ENCODE assay signal across 15 cellular contexts in genomic region chr2:205376071-205376470, GRCh38.
DNase-seq lines count a peak whose midpoint lies in the region; ATAC-seq and TF ChIP-seq lines count a peak whose summit lies in the region.
"Had no signal": no experiment of that assay in that cellular context is flagged by ENCODE, and none has a peak within 500 bp of the region (broad histone marks: within the 10 kb centered on the region; RNA-seq: fewer than 3 reads in every experiment).

No MANE protein-coding gene starts in this region.

- H3K36me3 ChIP-seq in vagina, result no peaks in the 10 kb centered on the region
- no peaks in the 10 kb centered on the region for H3K36me3 ChIP-seq in right lobe of liver

- DNase-seq in NCI-H82 treated with DMSO at 0.1 percent for 48 hours (lab: John Stamatoyannopoulos, UW; ENCODE audit: unreplicated experiment) (peak; percentile 91), fibroblast of gingiva (ENCODE audit: low read depth) (peak; percentile 73), iris pigment epithelial cell (ENCODE audit: low read depth) (peak; percentile 20), vagina (ENCODE audit: extremely low spot score in 2 of 2) (no peak), NCI-H446 treated with DMSO at 0.1 percent for 48 hours (lab: John Stamatoyannopoulos, UW) (no peak), right lobe of liver (no peak)
- DNase-seq: ACHN, AML-193, DMS79 treated with DMSO at 0.1 percent for 48 hours, KG1, NCI-H1694 treated with DMSO at 0.1 percent for 48 hours, NCI-H524, PC-9 had no signal

- no peak for TF ChIP-seq POLR2A in vagina (IDR thresholded peaks at IDR 0.05)
- no peak for TF ChIP-seq POLR2A in right lobe of liver (IDR thresholded peaks at IDR 0.05)

- ATAC-seq in HG03159 (IDR thresholded peaks at IDR 0.05; ENCODE audit: unreplicated experiment) (no peak), right lobe of liver (no peak)

- H3K27ac ChIP-seq in vagina, result peak overlapping the region; percentile 5
- no peak overlapping the region for H3K27ac ChIP-seq in right lobe of liver
- H3K27ac ChIP-seq: C4-2B, PC-9 had no signal

- H3K27me3 ChIP-seq in vagina (no peaks in the 10 kb centered on the region), right lobe of liver (no peaks in the 10 kb centered on the region)

- TF ChIP-seq CTCF in vagina (IDR thresholded peaks at IDR 0.05), result no peak
- no peak for TF ChIP-seq CTCF in right lobe of liver (IDR thresholded peaks at IDR 0.05)

- H3K9me3 ChIP-seq in vagina, result no peaks in the 10 kb centered on the region
- no peaks in the 10 kb centered on the region for H3K9me3 ChIP-seq in right lobe of liver

- H3K4me1 ChIP-seq in vagina (no peaks in the 10 kb centered on the region), right lobe of liver (no peaks in the 10 kb centered on the region)

- intact Hi-C loops in vagina (cut with DNase I) (no loop called here), right lobe of liver (cut with DNase I) (no loop called here)

- WGBS in right lobe of liver (ENCODE audit: insufficient coverage, low coverage, low lambda C conversion rate, missing lambda C conversion rate), result 73% methylated on average over 6 of the region's 7 CpGs

- no peak overlapping the region for H3K4me3 ChIP-seq in vagina
- no peak overlapping the region for H3K4me3 ChIP-seq in right lobe of liver
- H3K4me3 ChIP-seq: PC-9 had no signal

Comparison
In these comparisons a context has a peak if more than half of its experiments do, and no peak if none do; other contexts are left out.
1. DNase-seq: peak in NCI-H82 treated with DMSO at 0.1 percent for 48 hours (single experiment), fibroblast of gingiva (single experiment) and iris pigment epithelial cell (single experiment); none in vagina (0 of 2), NCI-H446 treated with DMSO at 0.1 percent for 48 hours (single experiment) and right lobe of liver (0 of 3).